Comparison of ENCODE assay signal across 15 cellular contexts in the genomic region with DNA sequence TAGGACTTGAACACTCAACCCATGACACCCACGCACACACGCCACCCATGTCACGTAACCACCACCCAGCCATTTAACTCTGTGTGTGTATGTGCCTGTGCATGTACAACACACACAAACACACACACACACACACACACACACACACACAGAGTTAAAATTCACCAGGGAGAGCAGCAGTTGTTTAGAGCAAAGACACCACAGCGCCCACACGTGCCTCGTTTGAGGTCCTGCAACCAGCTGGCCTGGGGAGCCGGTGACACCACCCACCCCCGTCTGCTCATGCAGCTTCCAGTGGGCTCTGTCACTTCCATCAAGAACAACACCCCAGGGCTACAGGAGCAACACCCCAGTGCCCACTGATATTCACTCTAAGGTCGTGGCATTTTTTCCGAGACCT.
DNase-seq lines count a peak whose midpoint lies in the region; ATAC-seq, FAIRE-seq and TF ChIP-seq lines count a peak whose summit lies in the region.
"Had no signal": no experiment of that assay in that cellular context is flagged by ENCODE, and none has a peak within 500 bp of the region (broad histone marks: within the 10 kb centered on the region; RNA-seq: fewer than 3 reads in every experiment).

No MANE protein-coding gene starts in this region.

- POLR2A ChIA-PET in HEK293 (lab: Yijun Ruan, JAX): no interaction called here

- H3K4me3 ChIP-seq in HEK293 (ENCODE audit: low read depth, low read length) (no peak overlapping the region), keratinocyte (ENCODE audit: control insufficient read depth in 2 of 3, extremely low read depth in 1 of 3, insufficient read depth in 2 of 3, low read depth in 1 of 3, low read length in 3 of 3) (no peak overlapping the region), psoas muscle (no peak overlapping the region)
- H3K4me3 ChIP-seq: upper lobe of left lung had no signal

- no peaks in the 10 kb centered on the region for H4K20me1 ChIP-seq in keratinocyte (ENCODE audit: control insufficient read depth, extremely low read depth, insufficient read depth, low read length)

- no peak overlapping the region for H2AFZ ChIP-seq in keratinocyte (ENCODE audit: control insufficient read depth, low read length)

- intact Hi-C loops in psoas muscle (cut with DNase I): no loop called here

- H3K27ac ChIP-seq in HEK293 (ENCODE audit: extremely low read depth, low read depth, low read length) (no peak overlapping the region), keratinocyte (ENCODE audit: control insufficient read depth, insufficient read depth, low read length) (no peak overlapping the region), psoas muscle (no peak overlapping the region)
- H3K27ac ChIP-seq: neutrophil, upper lobe of left lung had no signal

- H3K27me3 ChIP-seq in keratinocyte (ENCODE audit: control insufficient read depth, extremely low read depth, insufficient read depth, low read length) (no peaks in the 10 kb centered on the region), psoas muscle (ENCODE audit: insufficient read depth in 3 of 3, low read length in 2 of 3) (peaks cover 0 to 4% (median 0%) of the 10 kb centered on the region in 3 donors)
- H3K27me3 ChIP-seq: neutrophil, upper lobe of left lung had no signal

- peak; percentile 65 for DNase-seq in DMS 273 (lab: John Stamatoyannopoulos, UW; ENCODE audit: unreplicated experiment)
- DNase-seq in DMS 273 treated with DMSO at 0.1 percent for 48 hours (lab: John Stamatoyannopoulos, UW): no peak
- DNase-seq in SK-MEL-5 (ENCODE audit: low read depth, low spot score): peak; percentile 61
- DNase-seq in keratinocyte (ENCODE audit: low read depth, low spot score): no peak
- DNase-seq in cortex of kidney (lab: John Stamatoyannopoulos, UW): no peak
- DNase-seq in psoas muscle: no peak
- DNase-seq: 8988T; activated naive CD4-positive, alpha-beta T cell; CD4-positive, alpha-beta memory T cell; NCI-H1436; stimulated activated CD4-positive, alpha-beta T cell treated with anti-CD3 and anti-CD28 coated beads, Interleukin-4, amount 100 ng/mL, for 4 hours; upper lobe of left lung had no signal

- dilution Hi-C loops in keratinocyte (cut with MboI; ENCODE audit: extremely low pct_ligation_motif_present, low sequenced_read_pairs): no loop called here

- H3K9me1 ChIP-seq in keratinocyte (ENCODE audit: control insufficient read depth, extremely low read depth, insufficient read depth, low read length): no peaks in the 10 kb centered on the region

- no peak for ATAC-seq in HG03139 (IDR thresholded peaks at IDR 0.05; ENCODE audit: unreplicated experiment)
- no peak for ATAC-seq in psoas muscle

- H3K4me1 ChIP-seq in HEK293 (ENCODE audit: control insufficient read depth, insufficient read depth, low read length) (no peaks in the 10 kb centered on the region), keratinocyte (ENCODE audit: control insufficient read depth, extremely low read depth, insufficient read depth, low read length) (no peaks in the 10 kb centered on the region), psoas muscle (no peaks in the 10 kb centered on the region)
- H3K4me1 ChIP-seq: upper lobe of left lung had no signal

- no peaks in the 10 kb centered on the region for H3K79me2 ChIP-seq in keratinocyte (ENCODE audit: control insufficient read depth, insufficient read depth, low read length)

- TF ChIP-seq CTCF in HEK293 (tag by site-specific recombination; IDR thresholded peaks at IDR 0.05): no peak
- TF ChIP-seq CTCF in keratinocyte (optimal IDR thresholded peaks at IDR 0.05 in 1 of 3, IDR thresholded peaks at IDR 0.05 in 1 of 3, conservative IDR thresholded peaks at IDR 0.05 in 1 of 3; ENCODE audit: extremely low read depth in 1 of 3, insufficient read depth in 2 of 3, low read length in 3 of 3): peak in 2 of 3 experiments; percentile 16 to 22
- no peak for TF ChIP-seq CTCF in psoas muscle (IDR thresholded peaks at IDR 0.05)

- FAIRE-seq in keratinocyte (lab: Jason Lieb, UNC): no peak

- 46 to 55% (median 51%) methylated on average over 10 of the region's 10 CpGs for WGBS in psoas muscle, 3 donors

- no peak overlapping the region for H3K9ac ChIP-seq in keratinocyte (ENCODE audit: control insufficient read depth, extremely low read depth, insufficient read depth, low read length)

- CTCF ChIA-PET in HEK293 (lab: Yijun Ruan, JAX): interaction anchor here (0.7 to 1.0 kb wide), 3 partner anchors 9 to 103 kb away, joined by 3 read pairs; no protein-coding TSS in a partner anchor

- in situ Hi-C loops in SK-MEL-5 (cut with HindIII; ENCODE audit: low pct_unique_long_range_greater_than_20kb, low sequenced_read_pairs): no loop called here

- H3K36me3 ChIP-seq in HEK293 (ENCODE audit: control insufficient read depth in 2 of 2, insufficient read depth in 1 of 2, low read length in 2 of 2) (no peaks in the 10 kb centered on the region), keratinocyte (ENCODE audit: control insufficient read depth in 2 of 2, extremely low read depth in 1 of 2, insufficient read depth in 2 of 2, low read length in 2 of 2) (no peaks in the 10 kb centered on the region), psoas muscle (ENCODE audit: insufficient read depth in 1 of 2, low read depth in 1 of 2) (no peaks in the 10 kb centered on the region)
- H3K36me3 ChIP-seq: neutrophil, upper lobe of left lung had no signal

- H3K4me2 ChIP-seq in keratinocyte (ENCODE audit: control insufficient read depth, extremely low read depth, insufficient read depth, low read depth, low read length): no peak overlapping the region

- no peaks in the 10 kb centered on the region for H3K9me3 ChIP-seq in HEK293 (ENCODE audit: control insufficient read depth, insufficient read depth, low read depth, low read length)
- H3K9me3 ChIP-seq in keratinocyte (ENCODE audit: control insufficient read depth, low read depth, low read length): no peaks in the 10 kb centered on the region
- no peaks in the 10 kb centered on the region for H3K9me3 ChIP-seq in psoas muscle

TF ChIP-seq in HEK293, 187 proteins besides CTCF, POLR2A, EP300 and RAD21:
- TF ChIP-seq ZNF24 (tag by site-specific recombination; IDR thresholded peaks at IDR 0.05) (no peak), ZNF600 (tag by site-specific recombination; IDR thresholded peaks at IDR 0.05) (no peak), ZNF664 (tag by site-specific recombination; IDR thresholded peaks at IDR 0.05) (no peak), ZFP41 (tag by site-specific recombination; IDR thresholded peaks at IDR 0.05; ENCODE audit: borderline replicate concordance) (no peak), KLF1 (tag by site-specific recombination; IDR thresholded peaks at IDR 0.05) (0 out of 2 replicates have a peak, but pooled peaks have one; percentile 19), ZNF146 (tag by site-specific recombination; IDR thresholded peaks at IDR 0.05) (no peak), ZNF350 (tag by site-specific recombination; IDR thresholded peaks at IDR 0.05) (no peak), ZNF792 (tag by site-specific recombination; IDR thresholded peaks at IDR 0.05) (no peak), ZNF155 (tag by site-specific recombination; IDR thresholded peaks at IDR 0.05) (no peak), ZBTB8A (tag by site-specific recombination; IDR thresholded peaks at IDR 0.05) (no peak), ZFHX2 (tag by site-specific recombination; conservative IDR thresholded peaks at IDR 0.05) (peak; percentile 29), ZNF654 (tag by site-specific recombination; IDR thresholded peaks at IDR 0.05; ENCODE audit: low read depth) (peak; percentile 34), ZNF341 (tag by site-specific recombination; IDR thresholded peaks at IDR 0.05; ENCODE audit: low read depth) (no peak)
- TF ChIP-seq, protein P1, sequence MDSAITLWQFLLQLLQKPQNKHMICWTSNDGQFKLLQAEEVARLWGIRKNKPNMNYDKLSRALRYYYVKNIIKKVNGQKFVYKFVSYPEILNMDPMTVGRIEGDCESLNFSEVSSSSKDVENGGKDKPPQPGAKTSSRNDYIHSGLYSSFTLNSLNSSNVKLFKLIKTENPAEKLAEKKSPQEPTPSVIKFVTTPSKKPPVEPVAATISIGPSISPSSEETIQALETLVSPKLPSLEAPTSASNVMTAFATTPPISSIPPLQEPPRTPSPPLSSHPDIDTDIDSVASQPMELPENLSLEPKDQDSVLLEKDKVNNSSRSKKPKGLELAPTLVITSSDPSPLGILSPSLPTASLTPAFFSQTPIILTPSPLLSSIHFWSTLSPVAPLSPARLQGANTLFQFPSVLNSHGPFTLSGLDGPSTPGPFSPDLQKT (IDR thresholded peaks at IDR 0.05; ENCODE audit: borderline replicate concordance, low read depth, low read length): no peak
- TF ChIP-seq, protein P2, sequence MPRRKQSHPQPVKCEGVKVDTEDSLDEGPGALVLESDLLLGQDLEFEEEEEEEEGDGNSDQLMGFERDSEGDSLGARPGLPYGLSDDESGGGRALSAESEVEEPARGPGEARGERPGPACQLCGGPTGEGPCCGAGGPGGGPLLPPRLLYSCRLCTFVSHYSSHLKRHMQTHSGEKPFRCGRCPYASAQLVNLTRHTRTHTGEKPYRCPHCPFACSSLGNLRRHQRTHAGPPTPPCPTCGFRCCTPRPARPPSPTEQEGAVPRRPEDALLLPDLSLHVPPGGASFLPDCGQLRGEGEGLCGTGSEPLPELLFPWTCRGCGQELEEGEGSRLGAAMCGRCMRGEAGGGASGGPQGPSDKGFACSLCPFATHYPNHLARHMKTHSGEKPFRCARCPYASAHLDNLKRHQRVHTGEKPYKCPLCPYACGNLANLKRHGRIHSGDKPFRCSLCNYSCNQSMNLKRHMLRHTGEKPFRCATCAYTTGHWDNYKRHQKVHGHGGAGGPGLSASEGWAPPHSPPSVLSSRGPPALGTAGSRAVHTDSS (tag by site-specific recombination; IDR thresholded peaks at IDR 0.05): no peak
- TF ChIP-seq, protein P3, sequence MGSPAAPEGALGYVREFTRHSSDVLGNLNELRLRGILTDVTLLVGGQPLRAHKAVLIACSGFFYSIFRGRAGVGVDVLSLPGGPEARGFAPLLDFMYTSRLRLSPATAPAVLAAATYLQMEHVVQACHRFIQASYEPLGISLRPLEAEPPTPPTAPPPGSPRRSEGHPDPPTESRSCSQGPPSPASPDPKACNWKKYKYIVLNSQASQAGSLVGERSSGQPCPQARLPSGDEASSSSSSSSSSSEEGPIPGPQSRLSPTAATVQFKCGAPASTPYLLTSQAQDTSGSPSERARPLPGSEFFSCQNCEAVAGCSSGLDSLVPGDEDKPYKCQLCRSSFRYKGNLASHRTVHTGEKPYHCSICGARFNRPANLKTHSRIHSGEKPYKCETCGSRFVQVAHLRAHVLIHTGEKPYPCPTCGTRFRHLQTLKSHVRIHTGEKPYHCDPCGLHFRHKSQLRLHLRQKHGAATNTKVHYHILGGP (tag by site-specific recombination; IDR thresholded peaks at IDR 0.05): no peak

Comparison
In these comparisons a context has a peak if more than half of its experiments do, and no peak if none do; other contexts are left out.
1. DNase-seq: peak in DMS 273 (single experiment) and SK-MEL-5 (single experiment); none in DMS 273 treated with DMSO at 0.1 percent for 48 hours (single experiment), keratinocyte (single experiment), cortex of kidney (single experiment) and psoas muscle (0 of 2).
2. CTCF ChIP-seq: peak in keratinocyte (2 of 3); none in HEK293 (single experiment) and psoas muscle (single experiment).